Comparison of ENCODE assay signal across 23 cellular contexts in genomic region chr4:15935504-15936392, GRCh38. TPM values are rescaled to one million over a fixed set of nuclear protein-coding genes. Genes with fewer than 3 reads are reported as not detected.
"Had no signal": no experiment of that assay in that cellular context is flagged by ENCODE, and none has a peak within 500 bp of the region (broad histone marks: within the 10 kb centered on the region; RNA-seq: fewer than 3 reads in every experiment).

No MANE protein-coding gene starts in this region.

- H3K27me3 Mint-ChIP-seq: activated B cell treated with CpG ODN at 0.5 μM for 24 hours; activated naive CD8-positive, alpha-beta T cell treated with anti-CD3 and anti-CD28 coated beads for 36 hours had no signal

- H3K36me3 ChIP-seq: suprapubic skin, upper lobe of right lung had no signal

- H3K4me3 ChIP-seq: body of pancreas, upper lobe of right lung had no signal

- H3K27ac Mint-ChIP-seq: activated B cell treated with CpG ODN at 0.5 μM for 24 hours; activated CD8-positive, alpha-beta T cell treated with anti-CD3 and anti-CD28 coated beads for 36 hours; activated naive CD8-positive, alpha-beta T cell treated with anti-CD3 and anti-CD28 coated beads for 36 hours; activated T-helper 17 cell treated with anti-CD3 and anti-CD28 coated beads, Interleukin-2, amount 50 U/mL, for 72 hours; nephron progenitor cell; stimulated activated naive CD8-positive, alpha-beta T cell treated with anti-CD3 and anti-CD28 coated beads, Interleukin-15, amount 100 ng/mL, for 72 hours had no signal

- ATAC-seq: activated CD8-positive, alpha-beta T cell treated with anti-CD3 and anti-CD28 coated beads for 36 hours; activated T-helper 17 cell treated with anti-CD3 and anti-CD28 coated beads, Interleukin-2, amount 50 U/mL, for 72 hours; body of pancreas; stimulated activated naive CD8-positive, alpha-beta T cell treated with anti-CD3 and anti-CD28 coated beads, Interleukin-15, amount 100 ng/mL, for 72 hours had no signal

- H3K4me1 ChIP-seq: body of pancreas, upper lobe of right lung had no signal

- H3K4me1 Mint-ChIP-seq: activated T-helper 17 cell treated with anti-CD3 and anti-CD28 coated beads, Interleukin-2, amount 50 U/mL, for 72 hours had no signal

- H3K9me3 ChIP-seq: body of pancreas, suprapubic skin, upper lobe of right lung had no signal

- DNase-seq: activated B cell treated with CpG ODN at 0.5 μM for 24 hours; activated CD4-positive, alpha-beta T cell treated with anti-CD3 and anti-CD28 coated beads for 48 hours; activated CD8-positive, alpha-beta T cell treated with anti-CD3 and anti-CD28 coated beads for 36 hours; activated naive CD4-positive, alpha-beta T cell; activated naive CD8-positive, alpha-beta T cell treated with anti-CD3 and anti-CD28 coated beads for 36 hours; activated T-cell treated with anti-CD3 and anti-CD28 coated beads, Interleukin-2, amount 50 U/mL, for 1 hour; amniotic stem cell; body of pancreas; effector CD4-positive, alpha-beta T cell; foreskin melanocyte; glutamatergic neuron; hippocampal formation; islet precursor cell; midbrain; nephron progenitor cell; nucleus accumbens; posterior cingulate gyrus; retina; stimulated activated naive CD8-positive, alpha-beta T cell treated with anti-CD3 and anti-CD28 coated beads, Interleukin-15, amount 100 ng/mL, for 72 hours; upper lobe of right lung had no signal

- H3K4me3 Mint-ChIP-seq: activated B cell treated with CpG ODN at 0.5 μM for 24 hours; activated CD8-positive, alpha-beta T cell treated with anti-CD3 and anti-CD28 coated beads for 36 hours; activated naive CD8-positive, alpha-beta T cell treated with anti-CD3 and anti-CD28 coated beads for 36 hours; activated T-helper 17 cell treated with anti-CD3 and anti-CD28 coated beads, Interleukin-2, amount 50 U/mL, for 72 hours; nephron progenitor cell; stimulated activated naive CD8-positive, alpha-beta T cell treated with anti-CD3 and anti-CD28 coated beads, Interleukin-15, amount 100 ng/mL, for 72 hours had no signal

- H3K27ac ChIP-seq: body of pancreas, suprapubic skin, upper lobe of right lung had no signal

- H3K9me3 Mint-ChIP-seq: activated B cell treated with CpG ODN at 0.5 μM for 24 hours; activated CD8-positive, alpha-beta T cell treated with anti-CD3 and anti-CD28 coated beads for 36 hours; activated naive CD8-positive, alpha-beta T cell treated with anti-CD3 and anti-CD28 coated beads for 36 hours; activated T-helper 17 cell treated with anti-CD3 and anti-CD28 coated beads, Interleukin-2, amount 50 U/mL, for 72 hours; nephron progenitor cell; stimulated activated naive CD8-positive, alpha-beta T cell treated with anti-CD3 and anti-CD28 coated beads, Interleukin-15, amount 100 ng/mL, for 72 hours had no signal

- H3K36me3 Mint-ChIP-seq: activated naive CD8-positive, alpha-beta T cell treated with anti-CD3 and anti-CD28 coated beads for 36 hours had no signal

- H3K27me3 ChIP-seq: body of pancreas, upper lobe of right lung had no signal

RNA-seq across cellular contexts. Expression of gene FGFBP1, which starts 2.8 kb away (rescaled TPM):
- total RNA-seq: activated B cell treated with CpG ODN at 0.5 μM for 24 hours; activated CD8-positive, alpha-beta T cell treated with anti-CD3 and anti-CD28 coated beads for 36 hours; activated naive CD8-positive, alpha-beta T cell treated with anti-CD3 and anti-CD28 coated beads for 36 hours; activated T-helper 17 cell treated with anti-CD3 and anti-CD28 coated beads, Interleukin-2, amount 50 U/mL, for 72 hours; body of pancreas; lung microvascular endothelial cell had no signal

RNA-seq across cellular contexts. Expression of gene FGFBP2, which starts 27.2 kb away (rescaled TPM):
- total RNA-seq: lung microvascular endothelial cell had no signal
